In genomic region chr4:94208918-94209317, GRCh38 we compare ENCODE assay signal across 8 cellular contexts. TPM values are rescaled to one million over a fixed set of nuclear protein-coding genes. Genes with fewer than 3 reads are reported as not detected.
DNase-seq lines count a peak whose midpoint lies in the region; ATAC-seq and TF ChIP-seq lines count a peak whose summit lies in the region.

No MANE protein-coding gene starts in this region.

- H3K36me3 ChIP-seq in kidney epithelial cell (ENCODE audit: control insufficient read depth, insufficient read depth, low read length) (no peaks in the 10 kb centered on the region), vagina (peaks cover 5 to 24% of the 10 kb centered on the region in 2 donors)

- H3K4me3 ChIP-seq in kidney epithelial cell (ENCODE audit: low read depth, low read length) (peak overlapping the region; percentile 79), vagina (peak overlapping the region; percentile 64 to 75)

- TF ChIP-seq CTCF in kidney epithelial cell (IDR thresholded peaks at IDR 0.05; ENCODE audit: insufficient read depth, low read length, poor library complexity, severe bottlenecking) (no peak), vagina (IDR thresholded peaks at IDR 0.05) (no peak)

- peak overlapping the region; percentile 88 for H3K4me3 Mint-ChIP-seq in stimulated activated naive CD8-positive, alpha-beta T cell treated with anti-CD3 and anti-CD28 coated beads, Interleukin-15, Interleukin-2, amounts not matched to agents 100 ng/mL and 50 ng/mL, for 24 hours
- H3K4me3 Mint-ChIP-seq in activated naive CD8-positive, alpha-beta T cell = peak overlapping the region; percentile 95

- no peak for DNase-seq in stimulated activated naive CD8-positive, alpha-beta T cell treated with anti-CD3 and anti-CD28 coated beads, Interleukin-15, Interleukin-2, amounts not matched to agents 100 U/mL and 50 U/mL, for 24 hours
- no peak for DNase-seq in kidney epithelial cell (ENCODE audit: low read depth)
- DNase-seq in vagina (ENCODE audit: extremely low spot score in 2 of 2) = no peak
- DNase-seq in NOMO-1 treated with dmso at 0.1 percent for 144 hours (lab: John Stamatoyannopoulos, UW; ENCODE audit: unreplicated experiment) = no peak
- no peak for DNase-seq in NCI-H128 (lab: John Stamatoyannopoulos, UW; ENCODE audit: unreplicated experiment)
- no peak for DNase-seq in NCI-H526 treated with DMSO at 0.1 percent for 48 hours (lab: John Stamatoyannopoulos, UW)

- TF ChIP-seq POLR2A in vagina (IDR thresholded peaks at IDR 0.05) = no peak

- peaks cover 47% of the 10 kb centered on the region for H3K4me1 Mint-ChIP-seq in stimulated activated naive CD8-positive, alpha-beta T cell treated with anti-CD3 and anti-CD28 coated beads, Interleukin-15, Interleukin-2, amounts not matched to agents 100 ng/mL and 50 ng/mL, for 24 hours (ENCODE audit: low read depth)
- H3K4me1 Mint-ChIP-seq in activated naive CD8-positive, alpha-beta T cell (ENCODE audit: low read depth) = peaks cover 48% of the 10 kb centered on the region

- no peaks in the 10 kb centered on the region for H3K27me3 Mint-ChIP-seq in stimulated activated naive CD8-positive, alpha-beta T cell treated with anti-CD3 and anti-CD28 coated beads, Interleukin-15, Interleukin-2, amounts not matched to agents 100 ng/mL and 50 ng/mL, for 24 hours
- H3K27me3 Mint-ChIP-seq in activated naive CD8-positive, alpha-beta T cell = no peaks in the 10 kb centered on the region

- peaks cover 17% of the 10 kb centered on the region for H3K4me1 ChIP-seq in vagina

- ATAC-seq in stimulated activated naive CD8-positive, alpha-beta T cell treated with anti-CD3 and anti-CD28 coated beads, Interleukin-15, Interleukin-2, amounts not matched to agents 100 U/mL and 50 U/mL, for 24 hours = no peak

- peak overlapping the region; percentile 99 for H3K27ac Mint-ChIP-seq in stimulated activated naive CD8-positive, alpha-beta T cell treated with anti-CD3 and anti-CD28 coated beads, Interleukin-15, Interleukin-2, amounts not matched to agents 100 ng/mL and 50 ng/mL, for 24 hours
- peak overlapping the region; percentile 97 for H3K27ac Mint-ChIP-seq in activated naive CD8-positive, alpha-beta T cell

- no peaks in the 10 kb centered on the region for H3K9me3 Mint-ChIP-seq in stimulated activated naive CD8-positive, alpha-beta T cell treated with anti-CD3 and anti-CD28 coated beads, Interleukin-15, Interleukin-2, amounts not matched to agents 100 ng/mL and 50 ng/mL, for 24 hours
- no peaks in the 10 kb centered on the region for H3K9me3 Mint-ChIP-seq in activated naive CD8-positive, alpha-beta T cell (ENCODE audit: low read depth)

- H3K27ac ChIP-seq in vagina = peak overlapping the region; percentile 80

- peaks cover 40% of the 10 kb centered on the region for H3K36me3 Mint-ChIP-seq in stimulated activated naive CD8-positive, alpha-beta T cell treated with anti-CD3 and anti-CD28 coated beads, Interleukin-15, Interleukin-2, amounts not matched to agents 100 ng/mL and 50 ng/mL, for 24 hours (ENCODE audit: low read depth)
- H3K36me3 Mint-ChIP-seq in activated naive CD8-positive, alpha-beta T cell = peaks cover 25% of the 10 kb centered on the region

- intact Hi-C loops in vagina (cut with DNase I) = no loop called here

- no peaks in the 10 kb centered on the region for H3K9me3 ChIP-seq in vagina

- H3K27me3 ChIP-seq in kidney epithelial cell (ENCODE audit: control insufficient read depth, insufficient read depth, low read length) (no peaks in the 10 kb centered on the region), vagina (no peaks in the 10 kb centered on the region)

RNA-seq across cellular contexts. Expression of gene SMARCAD1, which starts 1.3 kb away (rescaled TPM):
- 36.8 and 38.0 TPM in 2 replicates for total RNA-seq in kidney epithelial cell
- 21.6 TPM for total RNA-seq in vagina
